Comparison of ENCODE assay signal across 7 cellular contexts in genomic region chr6:142302427-142303190, GRCh38. TPM values are rescaled to one million over a fixed set of nuclear protein-coding genes. Genes with fewer than 3 reads are reported as not detected.
DNase-seq lines count a peak whose midpoint lies in the region; ATAC-seq lines count a peak whose summit lies in the region.

No MANE protein-coding gene starts in this region.

- H3K36me3 Mint-ChIP-seq in activated CD8-positive, alpha-beta T cell treated with anti-CD3 and anti-CD28 coated beads, Interleukin-2, amount 10 ng/mL, durations not matched to agents 7 days and 5 days (ENCODE audit: low read depth): no peaks in the 10 kb centered on the region
- H3K36me3 Mint-ChIP-seq in stimulated activated memory B cell treated with anti-CD40 and anti-IgM and Interleukin-4, amounts not matched to agents 10 μg/mL and 1 μg/mL and 100 μg/mL, for 72 hours: no peaks in the 10 kb centered on the region

- no peak for DNase-seq in activated CD8-positive, alpha-beta T cell treated with anti-CD3 and anti-CD28 coated beads, Interleukin-2, amount 10 ng/mL, durations not matched to agents 7 days and 5 days
- DNase-seq in epidermal melanocyte (ENCODE audit: insufficient read length, low spot score) (no peak), NCI-H2107 treated with DMSO at 0.1 percent for 48 hours (lab: John Stamatoyannopoulos, UW; ENCODE audit: unreplicated experiment) (no peak), NCI-H510A (lab: John Stamatoyannopoulos, UW) (no peak)

- H3K36me3 ChIP-seq in HUES6 (ENCODE audit: control insufficient read depth, insufficient read depth, low read length): no peaks in the 10 kb centered on the region
- H3K36me3 ChIP-seq in iPS-15b (ENCODE audit: control insufficient read depth, insufficient read depth, low read length): no peaks in the 10 kb centered on the region

- H3K9ac ChIP-seq in HUES6 (ENCODE audit: low read length): no peak overlapping the region
- no peak overlapping the region for H3K9ac ChIP-seq in iPS-15b (ENCODE audit: low read depth, low read length)

- peak overlapping the region; percentile 79 for H3K4me3 Mint-ChIP-seq in activated CD8-positive, alpha-beta T cell treated with anti-CD3 and anti-CD28 coated beads, Interleukin-2, amount 10 ng/mL, durations not matched to agents 7 days and 5 days
- peak overlapping the region; percentile 79 for H3K4me3 Mint-ChIP-seq in stimulated activated memory B cell treated with anti-CD40 and anti-IgM and Interleukin-4, amounts not matched to agents 10 μg/mL and 1 μg/mL and 100 μg/mL, for 72 hours

- H3K27ac Mint-ChIP-seq in activated CD8-positive, alpha-beta T cell treated with anti-CD3 and anti-CD28 coated beads, Interleukin-2, amount 10 ng/mL, durations not matched to agents 7 days and 5 days: no peak overlapping the region
- no peak overlapping the region for H3K27ac Mint-ChIP-seq in stimulated activated memory B cell treated with anti-CD40 and anti-IgM and Interleukin-4, amounts not matched to agents 10 μg/mL and 1 μg/mL and 100 μg/mL, for 72 hours

- POLR2A ChIA-PET in activated CD8-positive, alpha-beta T cell treated with anti-CD3 and anti-CD28 coated beads, Interleukin-2, amount 10 ng/mL, durations not matched to agents 7 days and 5 days (lab: Charles Lee): interaction anchor here (0.7 kb wide), 1 partner anchor 656 kb away, joined by 3 read pairs; no protein-coding TSS in a partner anchor

- H3K9me3 Mint-ChIP-seq in activated CD8-positive, alpha-beta T cell treated with anti-CD3 and anti-CD28 coated beads, Interleukin-2, amount 10 ng/mL, durations not matched to agents 7 days and 5 days (ENCODE audit: insufficient read depth): no peaks in the 10 kb centered on the region
- no peaks in the 10 kb centered on the region for H3K9me3 Mint-ChIP-seq in stimulated activated memory B cell treated with anti-CD40 and anti-IgM and Interleukin-4, amounts not matched to agents 10 μg/mL and 1 μg/mL and 100 μg/mL, for 72 hours

- CTCF ChIA-PET in activated CD8-positive, alpha-beta T cell treated with anti-CD3 and anti-CD28 coated beads, Interleukin-2, amount 10 ng/mL, durations not matched to agents 7 days and 5 days (lab: Charles Lee): interaction anchor here (0.8 kb wide), 1 partner anchor 70 kb away, joined by 4 read pairs; no protein-coding TSS in a partner anchor

- peaks cover 10% of the 10 kb centered on the region for H3K4me1 Mint-ChIP-seq in activated CD8-positive, alpha-beta T cell treated with anti-CD3 and anti-CD28 coated beads, Interleukin-2, amount 10 ng/mL, durations not matched to agents 7 days and 5 days (ENCODE audit: low read depth)
- peaks cover 13% of the 10 kb centered on the region for H3K4me1 Mint-ChIP-seq in stimulated activated memory B cell treated with anti-CD40 and anti-IgM and Interleukin-4, amounts not matched to agents 10 μg/mL and 1 μg/mL and 100 μg/mL, for 72 hours

- peaks cover 36% of the 10 kb centered on the region for H3K27me3 ChIP-seq in HUES6 (ENCODE audit: control insufficient read depth, insufficient read depth, low read length)
- H3K27me3 ChIP-seq in iPS-15b (ENCODE audit: control insufficient read depth, insufficient read depth, low read length): peaks cover 37% of the 10 kb centered on the region

- H3K4me3 ChIP-seq in HUES6 (ENCODE audit: low read depth, low read length) (peak overlapping the region; percentile 75), iPS-15b (ENCODE audit: low read depth, low read length) (peak overlapping the region; percentile 75)

- H3K4me1 ChIP-seq in HUES6 (ENCODE audit: control insufficient read depth, insufficient read depth, low read length) (peaks cover 7% of the 10 kb centered on the region), iPS-15b (ENCODE audit: control insufficient read depth, insufficient read depth, low read length) (peaks cover 8% of the 10 kb centered on the region)

- H3K27ac ChIP-seq in HUES6 (ENCODE audit: low read depth, low read length): no peak overlapping the region

- H3K9me3 ChIP-seq in HUES6 (ENCODE audit: control insufficient read depth, insufficient read depth, low read depth, low read length): no peaks in the 10 kb centered on the region; the same call in 1 of the 2 replicates
- H3K9me3 ChIP-seq in iPS-15b (ENCODE audit: control insufficient read depth, insufficient read depth, low read length): no peaks in the 10 kb centered on the region

- H3K27me3 Mint-ChIP-seq in activated CD8-positive, alpha-beta T cell treated with anti-CD3 and anti-CD28 coated beads, Interleukin-2, amount 10 ng/mL, durations not matched to agents 7 days and 5 days (ENCODE audit: low read depth): peaks cover 33% of the 10 kb centered on the region
- H3K27me3 Mint-ChIP-seq in stimulated activated memory B cell treated with anti-CD40 and anti-IgM and Interleukin-4, amounts not matched to agents 10 μg/mL and 1 μg/mL and 100 μg/mL, for 72 hours: peaks cover 31% of the 10 kb centered on the region

- ATAC-seq in activated CD8-positive, alpha-beta T cell treated with anti-CD3 and anti-CD28 coated beads, Interleukin-2, amount 10 ng/mL, durations not matched to agents 7 days and 5 days: no peak
- ATAC-seq in stimulated activated memory B cell treated with anti-CD40 and anti-IgM and Interleukin-4, amounts not matched to agents 10 μg/mL and 1 μg/mL and 100 μg/mL, for 72 hours: no peak

RNA-seq across cellular contexts. Expression of gene ADGRG6, which starts 0.8 kb away (rescaled TPM):
- total RNA-seq in activated CD8-positive, alpha-beta T cell treated with anti-CD3 and anti-CD28 coated beads, Interleukin-2, amount 10 ng/mL, durations not matched to agents 7 days and 5 days: 1 to 10 TPM; 1.6 TPM
